9 cellular contexts compared by ENCODE assay signal in genomic region chr12:77325505-77325904, GRCh38.
DNase-seq lines count a peak whose midpoint lies in the region; ATAC-seq and TF ChIP-seq lines count a peak whose summit lies in the region.
"Had no signal": no experiment of that assay in that cellular context is flagged by ENCODE, and none has a peak within 500 bp of the region (broad histone marks: within the 10 kb centered on the region; RNA-seq: fewer than 3 reads in every experiment).

No MANE protein-coding gene starts in this region.

- no peak overlapping the region for H3K9ac ChIP-seq in PC-3 (ENCODE audit: low read length)
- H3K9ac ChIP-seq in trophoblast cell (ENCODE audit: low read length), result no peak overlapping the region

- no peaks in the 10 kb centered on the region for H4K20me1 ChIP-seq in PC-3 (ENCODE audit: low read length)

- no peak overlapping the region for H4K12ac ChIP-seq in trophoblast cell (ENCODE audit: low read depth, low read length)

- ATAC-seq in PC-3 (no peak), HG03095 (IDR thresholded peaks at IDR 0.05; ENCODE audit: unreplicated experiment) (no peak)

- no peaks in the 10 kb centered on the region for H3K9me2 ChIP-seq in PC-3 (replicated peaks; ENCODE audit: low read length)

- H2AFZ ChIP-seq in PC-3 (ENCODE audit: low read length) (peak overlapping the region; percentile 95; the same call in 1 of the 2 replicates), trophoblast cell (ENCODE audit: insufficient read depth, low read length, poor library complexity) (no peak overlapping the region)

- DNase-seq in ELR (ENCODE audit: low read depth), result peak; percentile 5
- DNase-seq in PC-3, result no peak
- DNase-seq in fibroblast of mammary gland (ENCODE audit: low read depth), result no peak
- DNase-seq in trophoblast cell, result no peak
- no peak for DNase-seq in T-helper 9 cell
- no peak for DNase-seq in middle frontal gyrus (ENCODE audit: extremely low spot score, low spot score)
- DNase-seq in NCI-H2196 (lab: John Stamatoyannopoulos, UW; ENCODE audit: unreplicated experiment), result no peak

- H3K18ac ChIP-seq in trophoblast cell (ENCODE audit: low read length), result no peak overlapping the region

- H3K79me2 ChIP-seq in PC-3 (ENCODE audit: low read length), result no peaks in the 10 kb centered on the region
- no peaks in the 10 kb centered on the region for H3K79me2 ChIP-seq in trophoblast cell (ENCODE audit: control insufficient read depth, insufficient read depth, low read length, poor library complexity)

- no peak overlapping the region for H2AK5ac ChIP-seq in trophoblast cell (ENCODE audit: low read length)

- H3K27ac ChIP-seq in PC-3 (ENCODE audit: low read length) (no peak overlapping the region), trophoblast cell (ENCODE audit: low read depth, low read length) (no peak overlapping the region)

- H3F3A ChIP-seq in PC-3 (ENCODE audit: low read length, unreplicated experiment), result no peaks in the 10 kb centered on the region

- no peak overlapping the region for H4K8ac ChIP-seq in trophoblast cell (ENCODE audit: low read depth, low read length)

- no peak overlapping the region for H3K23ac ChIP-seq in trophoblast cell (ENCODE audit: low read length)

- TF ChIP-seq CTCF in PC-3 (conservative IDR thresholded peaks at IDR 0.05; ENCODE audit: low read depth, low read length), result no peak
- no peak for TF ChIP-seq CTCF in fibroblast of mammary gland (conservative IDR thresholded peaks at IDR 0.05; ENCODE audit: control insufficient read depth, insufficient read depth, low read depth, low read length)

- H4K91ac ChIP-seq in trophoblast cell (ENCODE audit: low read depth, low read length), result no peak overlapping the region

- WGBS in trophoblast cell (ENCODE audit: extremely low coverage, insufficient coverage, insufficient read length), result 100% methylated on average over 1 of the region's 24 CpGs

- H2BK120ac ChIP-seq in trophoblast cell (ENCODE audit: insufficient read depth, low read length, poor library complexity), result no peak overlapping the region

- H2BK5ac ChIP-seq in trophoblast cell (ENCODE audit: low read depth, low read length, poor library complexity), result no peak overlapping the region

- CTCF ChIA-PET in PC-3 (lab: Charles Lee), result no interaction called here

- no peak overlapping the region for H2BK12ac ChIP-seq in trophoblast cell (ENCODE audit: low read length)

- intact Hi-C loops in PC-3 (cut with micrococcal nuclease), result loop anchor here (2.0 to 10.0 kb wide), 2 partner anchors 25 to 261 kb away; partner anchors contain the start of gene E2F7

- H3K4me1 ChIP-seq in PC-3 (ENCODE audit: insufficient read depth, low read length) (peaks cover 4% of the 10 kb centered on the region), trophoblast cell (ENCODE audit: control insufficient read depth in 1 of 2, insufficient read depth in 2 of 2, low read length in 2 of 2) (peaks cover 2% of the 10 kb centered on the region in 2 experiments)
- H3K4me1 ChIP-seq: adrenal gland had no signal

- POLR2A ChIA-PET in PC-3 (lab: Charles Lee; ENCODE audit: unreplicated experiment), result no interaction called here

- H3K4ac ChIP-seq in trophoblast cell (ENCODE audit: low read depth, low read length), result no peak overlapping the region

- no peaks in the 10 kb centered on the region for H3K9me3 ChIP-seq in PC-3 (ENCODE audit: low read length)
- H3K9me3 ChIP-seq in trophoblast cell (ENCODE audit: insufficient read depth, low read depth, low read length), result no peaks in the 10 kb centered on the region
- H3K9me3 ChIP-seq: adrenal gland had no signal

- H3K36me3 ChIP-seq in PC-3 (ENCODE audit: low read depth, low read length) (no peaks in the 10 kb centered on the region), trophoblast cell (ENCODE audit: control insufficient read depth in 1 of 2, insufficient read depth in 2 of 2, low read length in 2 of 2) (no peaks in the 10 kb centered on the region)
- H3K36me3 ChIP-seq: adrenal gland had no signal

- H3K4me2 ChIP-seq in PC-3 (ENCODE audit: low read length), result peak overlapping the region; percentile 100
- peak overlapping the region; percentile 98 for H3K4me2 ChIP-seq in trophoblast cell (ENCODE audit: low read length)

- H3K79me1 ChIP-seq in trophoblast cell (ENCODE audit: low read length), result no peaks in the 10 kb centered on the region

- H3K14ac ChIP-seq in trophoblast cell (ENCODE audit: low read length), result no peak overlapping the region

- H3K4me3 ChIP-seq in PC-3 (ENCODE audit: low read length), result peak overlapping the region; percentile 78
- peak overlapping the region; percentile 81 for H3K4me3 ChIP-seq in fibroblast of mammary gland (ENCODE audit: control insufficient read depth, low read depth, low read length)
- no peak overlapping the region for H3K4me3 ChIP-seq in trophoblast cell (ENCODE audit: low read depth, low read length)

- no TSS peak for BruUV-seq in PC-3 (replicated peaks; lab: Mats Ljungman, UMichigan)

- H3K27me3 ChIP-seq in PC-3 (ENCODE audit: low read length) (peaks cover 42% of the 10 kb centered on the region), trophoblast cell (ENCODE audit: insufficient read depth, low read length) (peaks cover 12% of the 10 kb centered on the region)
